25 cellular contexts compared by ENCODE assay signal in the genomic region with DNA sequence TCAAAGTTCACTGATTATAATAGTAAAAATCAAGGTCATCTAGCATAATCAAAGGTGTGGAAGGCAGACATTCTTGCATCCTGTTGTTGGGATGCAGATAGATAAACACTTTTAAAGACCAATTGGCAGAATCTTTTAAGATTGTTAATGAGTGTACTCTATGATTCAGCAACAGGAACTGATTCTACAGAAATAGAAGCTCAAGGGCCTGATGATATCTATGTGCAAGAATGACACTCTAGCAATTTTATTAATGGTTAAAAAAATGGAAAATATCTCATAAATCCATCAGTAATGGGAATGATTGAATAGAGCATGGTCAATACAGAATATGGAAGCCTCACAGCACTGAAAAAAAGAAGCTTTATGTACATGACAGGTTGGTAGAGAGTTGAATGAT. TPM values are rescaled to one million over a fixed set of nuclear protein-coding genes. Genes with fewer than 3 reads are reported as not detected.
A peak's percentile ranks its signal among the peaks of the same experiment; 100 is the strongest.
DNase-seq lines count a peak whose midpoint lies in the region; FAIRE-seq and TF ChIP-seq lines count a peak whose summit lies in the region.
"Had no signal": no experiment of that assay in that cellular context is flagged by ENCODE, and none has a peak within 500 bp of the region (broad histone marks: within the 10 kb centered on the region; RNA-seq: fewer than 3 reads in every experiment).

No MANE protein-coding gene starts in this region.

- TF ChIP-seq CTCF in astrocyte (IDR thresholded peaks at IDR 0.05; ENCODE audit: insufficient read depth, low read depth, low read length) (no peak), osteocyte (IDR thresholded peaks at IDR 0.05) (no peak), mesothelial cell of epicardium (IDR thresholded peaks at IDR 0.05; ENCODE audit: unreplicated experiment) (no peak)

- H3K9me3 Mint-ChIP-seq in astrocyte (ENCODE audit: unreplicated experiment) (no peaks in the 10 kb centered on the region), osteocyte (ENCODE audit: unreplicated experiment) (no peaks in the 10 kb centered on the region), mesothelial cell of epicardium (peaks cover 4% of the 10 kb centered on the region)
- H3K9me3 Mint-ChIP-seq: activated naive CD4-positive, alpha-beta T cell treated with anti-CD3 and anti-CD28 coated beads, Interleukin-2, amount 10 ng/mL, durations not matched to agents 7 days and 5 days; CD4-positive, alpha-beta memory T cell; neural crest cell; stimulated activated naive B cell treated with anti-CD40 and anti-IgM and Interleukin-4, amounts not matched to agents 10 μg/mL and 1 μg/mL and 100 μg/mL, for 72 hours; T-cell had no signal

- H3K9me2 ChIP-seq in GM23248 (ENCODE audit: insufficient read depth) = no peaks in the 10 kb centered on the region

- DNase-seq in GM23248 (peak; percentile 76), astrocyte (ENCODE audit: low read depth) (no peak), osteocyte (ENCODE audit: extremely low spot score, unreplicated experiment) (no peak), germinal center (ENCODE audit: low spot score) (no peak), mesothelial cell of epicardium (ENCODE audit: low spot score in 2 of 2, unreplicated experiment in 2 of 2) (no peak), DMS53 (lab: John Stamatoyannopoulos, UW) (no peak)
- DNase-seq: activated naive CD4-positive, alpha-beta T cell treated with anti-CD3 and anti-CD28 coated beads, Interleukin-2, amount 10 ng/mL, durations not matched to agents 7 days and 5 days; activated T-cell treated with anti-CD3 and anti-CD28 coated beads, Interleukin-2, amount 50 U/mL, for 48 hours; CD4-positive, alpha-beta memory T cell; H7; heart left ventricle; KG1; left lung; NCI-H187; NCI-H2227 treated with DMSO at 0.1 percent for 48 hours; NCI-H748 treated with DMSO at 0.1 percent for 48 hours; SHP77; stimulated activated CD4-positive, alpha-beta T cell treated with anti-CD3 and anti-CD28 coated beads, Interleukin-2, amount 100 ng/mL, for 24 hours; stimulated activated naive B cell treated with anti-CD40 and anti-IgM and Interleukin-4, amounts not matched to agents 10 μg/mL and 1 μg/mL and 100 μg/mL, for 72 hours; T-cell; thyroid gland had no signal

- no peaks in the 10 kb centered on the region for H3K9me3 ChIP-seq in GM23248 (ENCODE audit: low read depth)
- H3K9me3 ChIP-seq in astrocyte (ENCODE audit: insufficient read depth, low read depth, low read length) = no peaks in the 10 kb centered on the region
- H3K9me3 ChIP-seq: heart left ventricle, left lung, thyroid gland had no signal

- H3K27me3 ChIP-seq in GM23248 (replicated peaks; ENCODE audit: insufficient read depth) (no peaks in the 10 kb centered on the region), astrocyte (ENCODE audit: insufficient read depth, low read length) (no peaks in the 10 kb centered on the region)
- H3K27me3 ChIP-seq: heart left ventricle, left lung, thyroid gland had no signal

- H4K20me1 ChIP-seq in GM23248 (ENCODE audit: insufficient read depth) = no peaks in the 10 kb centered on the region
- no peaks in the 10 kb centered on the region for H4K20me1 ChIP-seq in astrocyte (ENCODE audit: insufficient read depth, low read length)

- H3K4me1 Mint-ChIP-seq in astrocyte (ENCODE audit: low read depth, unreplicated experiment) = no peaks in the 10 kb centered on the region
- peaks cover 5% of the 10 kb centered on the region for H3K4me1 Mint-ChIP-seq in osteocyte (ENCODE audit: unreplicated experiment)
- peaks cover 4% of the 10 kb centered on the region for H3K4me1 Mint-ChIP-seq in mesothelial cell of epicardium
- H3K4me1 Mint-ChIP-seq: activated naive CD4-positive, alpha-beta T cell treated with anti-CD3 and anti-CD28 coated beads, Interleukin-2, amount 10 ng/mL, durations not matched to agents 7 days and 5 days; CD4-positive, alpha-beta memory T cell; T-cell had no signal

- H3K36me3 Mint-ChIP-seq in astrocyte (ENCODE audit: low read depth, unreplicated experiment) (no peaks in the 10 kb centered on the region), osteocyte (ENCODE audit: unreplicated experiment) (no peaks in the 10 kb centered on the region), mesothelial cell of epicardium (no peaks in the 10 kb centered on the region)
- H3K36me3 Mint-ChIP-seq: activated naive CD4-positive, alpha-beta T cell treated with anti-CD3 and anti-CD28 coated beads, Interleukin-2, amount 10 ng/mL, durations not matched to agents 7 days and 5 days; CD4-positive, alpha-beta memory T cell; stimulated activated naive B cell treated with anti-CD40 and anti-IgM and Interleukin-4, amounts not matched to agents 10 μg/mL and 1 μg/mL and 100 μg/mL, for 72 hours; T-cell had no signal

- H2AFZ ChIP-seq in GM23248 (peak overlapping the region; percentile 40), astrocyte (ENCODE audit: low read depth, low read length) (no peak overlapping the region)

- peak overlapping the region; percentile 68 for H3K9ac ChIP-seq in GM23248
- no peak overlapping the region for H3K9ac ChIP-seq in astrocyte (ENCODE audit: low read length)

- H3K27ac ChIP-seq in GM23248 (peak overlapping the region; percentile 91), astrocyte (ENCODE audit: low read depth, low read length) (no peak overlapping the region)
- H3K27ac ChIP-seq: left lung, thyroid gland had no signal

- H3K27ac Mint-ChIP-seq in astrocyte (ENCODE audit: unreplicated experiment) (peak overlapping the region; percentile 23), osteocyte (ENCODE audit: unreplicated experiment) (peak overlapping the region; percentile 15), mesothelial cell of epicardium (no peak overlapping the region)
- H3K27ac Mint-ChIP-seq: activated naive CD4-positive, alpha-beta T cell treated with anti-CD3 and anti-CD28 coated beads, Interleukin-2, amount 10 ng/mL, durations not matched to agents 7 days and 5 days; stimulated activated naive B cell treated with anti-CD40 and anti-IgM and Interleukin-4, amounts not matched to agents 10 μg/mL and 1 μg/mL and 100 μg/mL, for 72 hours; T-cell had no signal

- H3K4me3 Mint-ChIP-seq in astrocyte (ENCODE audit: unreplicated experiment) (no peak overlapping the region), osteocyte (ENCODE audit: unreplicated experiment) (no peak overlapping the region), mesothelial cell of epicardium (no peak overlapping the region)
- H3K4me3 Mint-ChIP-seq: activated naive CD4-positive, alpha-beta T cell treated with anti-CD3 and anti-CD28 coated beads, Interleukin-2, amount 10 ng/mL, durations not matched to agents 7 days and 5 days; CD4-positive, alpha-beta memory T cell; neural crest cell; stimulated activated naive B cell treated with anti-CD40 and anti-IgM and Interleukin-4, amounts not matched to agents 10 μg/mL and 1 μg/mL and 100 μg/mL, for 72 hours; T-cell had no signal

- peaks cover 20% of the 10 kb centered on the region for H3K4me1 ChIP-seq in GM23248 (ENCODE audit: insufficient read depth)
- H3K4me1 ChIP-seq in astrocyte (ENCODE audit: insufficient read depth, low read length) = no peaks in the 10 kb centered on the region
- H3K4me1 ChIP-seq: left lung, thyroid gland had no signal

- in situ Hi-C loops in GM23248 (cut with MboI) = no loop called here

- H3K27me3 Mint-ChIP-seq in astrocyte (ENCODE audit: low read depth, unreplicated experiment) = peaks cover 3% of the 10 kb centered on the region
- peaks cover 10% of the 10 kb centered on the region for H3K27me3 Mint-ChIP-seq in osteocyte (ENCODE audit: unreplicated experiment)
- H3K27me3 Mint-ChIP-seq in mesothelial cell of epicardium (ENCODE audit: low read depth) = no peaks in the 10 kb centered on the region

- FAIRE-seq in astrocyte (lab: Jason Lieb, UNC) = no peak

- no peaks in the 10 kb centered on the region for H3K36me3 ChIP-seq in GM23248 (ENCODE audit: low read depth)
- no peaks in the 10 kb centered on the region for H3K36me3 ChIP-seq in astrocyte (ENCODE audit: insufficient read depth, low read length)
- H3K36me3 ChIP-seq: heart left ventricle, left lung, thyroid gland had no signal

- H3K4me2 ChIP-seq in GM23248 (ENCODE audit: unreplicated experiment) (peak overlapping the region; percentile 41), astrocyte (ENCODE audit: low read length) (no peak overlapping the region)

- no peaks in the 10 kb centered on the region for H3K79me2 ChIP-seq in GM23248 (ENCODE audit: insufficient read depth)
- no peaks in the 10 kb centered on the region for H3K79me2 ChIP-seq in astrocyte (ENCODE audit: insufficient read depth, low read length)

- H3K4me3 ChIP-seq in GM23248 (peak overlapping the region; percentile 7; the same call in 1 of the 2 replicates), astrocyte (ENCODE audit: insufficient read depth, low read depth, low read length) (no peak overlapping the region)
- H3K4me3 ChIP-seq: heart left ventricle, left lung, skin epidermis, thyroid gland had no signal

- peaks cover 22% of the 10 kb centered on the region for H3F3A ChIP-seq in GM23248 (ENCODE audit: insufficient read depth)

RNA-seq across cellular contexts. Expression of a gene that starts 2.2 kb away (rescaled TPM):
- not detected in 2 replicates for total RNA-seq in GM23248 (2014; rRNA removed; shearing (Covaris generic))
- polyA plus RNA-seq in GM23248 (2016; fragmentation: Nextera tagmentation; extraction: Ambion mirVana) = not detected in 2 replicates
- total RNA-seq in astrocyte (not detected in 2 replicates), osteocyte (not detected in 2 replicates), mesothelial cell of epicardium (0.29 to 0.38 TPM (median 0.33 TPM) in 3 replicates)
- total RNA-seq: activated CD8-positive, alpha-beta memory T cell treated with anti-CD3 and anti-CD28 coated beads for 36 hours; CD4-positive, alpha-beta memory T cell; left lung; pulmonary artery endothelial cell; T-cell; thyroid gland had no signal
- polyA plus RNA-seq: CD4-positive, alpha-beta memory T cell had no signal

RNA-seq across cellular contexts. Expression of a gene that starts 33.7 kb away (rescaled TPM):
- total RNA-seq in GM23248 (2014; rRNA removed; shearing (Covaris generic)) = 0.11 and 0.13 TPM in 2 replicates
- polyA plus RNA-seq in GM23248 (2016; fragmentation: Nextera tagmentation; extraction: Ambion mirVana) = 0.14 and 0.30 TPM in 2 replicates
- total RNA-seq in astrocyte (2.5 and 3.5 TPM in 2 replicates), osteocyte (8.2 and 8.5 TPM in 2 replicates), mesothelial cell of epicardium (0.54 to 0.76 TPM (median 0.64 TPM) in 3 replicates)
- total RNA-seq: activated CD8-positive, alpha-beta memory T cell treated with anti-CD3 and anti-CD28 coated beads for 36 hours; CD4-positive, alpha-beta memory T cell; pulmonary artery endothelial cell had no signal
- polyA plus RNA-seq: CD4-positive, alpha-beta memory T cell had no signal

RNA-seq across cellular contexts. Expression of a gene that starts 41.1 kb away (rescaled TPM):
- 0.11 and 0.51 TPM in 2 replicates for total RNA-seq in GM23248 (2014; rRNA removed; shearing (Covaris generic))
- polyA plus RNA-seq in GM23248 (2016; fragmentation: Nextera tagmentation; extraction: Ambion mirVana) = 0.10 TPM in 1 of 2 replicates, not detected in the other
- total RNA-seq in astrocyte (1.7 and 2.1 TPM in 2 replicates), osteocyte (not detected in 2 replicates), mesothelial cell of epicardium (0.16 to 0.27 TPM in 2 of 3 replicates, not detected in the other)
- total RNA-seq: activated CD8-positive, alpha-beta memory T cell treated with anti-CD3 and anti-CD28 coated beads for 36 hours; CD4-positive, alpha-beta memory T cell; pulmonary artery endothelial cell; T-cell; thyroid gland had no signal
- polyA plus RNA-seq: CD4-positive, alpha-beta memory T cell had no signal

RNA-seq across cellular contexts. Expression of a gene that starts 50.8 kb away (rescaled TPM):
- total RNA-seq in GM23248 (2014; rRNA removed; shearing (Covaris generic)) = 43.3 and 52.2 TPM in 2 replicates
- 32.9 and 34.6 TPM in 2 replicates for polyA plus RNA-seq in GM23248 (2016; fragmentation: Nextera tagmentation; extraction: Ambion mirVana)
- total RNA-seq in astrocyte (42.8 and 45.8 TPM in 2 replicates), osteocyte (24.0 and 26.6 TPM in 2 replicates), mesothelial cell of epicardium (32.3 to 36.3 TPM (median 33.2 TPM) in 3 replicates)

RNA-seq across cellular contexts. Expression of a gene that starts 55.9 kb away (rescaled TPM):
- total RNA-seq in GM23248 (2014; rRNA removed; shearing (Covaris generic)) = 368 and 415 TPM in 2 replicates
- polyA plus RNA-seq in GM23248 (2016; fragmentation: Nextera tagmentation; extraction: Ambion mirVana) = 638 and 651 TPM in 2 replicates
- total RNA-seq in astrocyte = 374 and 470 TPM in 2 replicates
- 195 and 197 TPM in 2 replicates for total RNA-seq in osteocyte
- total RNA-seq in mesothelial cell of epicardium = 37.4 to 42.1 TPM (median 41.2 TPM) in 3 replicates
